19 cellular contexts compared by ENCODE assay signal in genomic region chr6:125948455-125948854, GRCh38.
"Had no signal": no experiment of that assay in that cellular context is flagged by ENCODE, and none has a peak within 500 bp of the region (broad histone marks: within the 10 kb centered on the region; RNA-seq: fewer than 3 reads in every experiment).

No MANE protein-coding gene starts in this region.

- H3K27ac ChIP-seq: psoas muscle had no signal

- H3K4me1 ChIP-seq: psoas muscle had no signal

- H3K27me3 Mint-ChIP-seq: activated CD4-positive, alpha-beta T cell treated with anti-CD3 and anti-CD28 coated beads, Interleukin-2, amount 10 ng/mL, durations not matched to agents 24 days and 14 days had no signal

- H3K27me3 ChIP-seq: upper lobe of left lung had no signal

- DNase-seq: activated B cell treated with CpG ODN at 0.5 μM for 24 hours; activated CD4-positive, alpha-beta T cell treated with anti-CD3 and anti-CD28 coated beads, Interleukin-2, amount 10 ng/mL, durations not matched to agents 24 days and 14 days; activated CD8-positive, alpha-beta memory T cell treated with anti-CD3 and anti-CD28 coated beads for 24 hours; activated naive CD4-positive, alpha-beta T cell treated with anti-CD3 and anti-CD28 coated beads for 36 hours; activated T-cell treated with anti-CD3 and anti-CD28 coated beads for 4 hours; caudate nucleus; cortex of kidney; effector memory CD4-positive, alpha-beta T cell; hippocampal formation; naive thymus-derived CD8-positive, alpha-beta T cell; nucleus accumbens; psoas muscle; stimulated activated CD4-positive, alpha-beta T cell treated with anti-CD3 and anti-CD28 coated beads, Interleukin-12 subunit alpha, Interleukin-12 subunit beta, amount 100 ng/mL, for 4 hours; stimulated activated naive CD4-positive, alpha-beta T cell treated with Interleukin-2 at 50 U/mL for 16 hours; T-helper 1 cell; upper lobe of left lung had no signal

- H3K4me1 Mint-ChIP-seq: activated B cell treated with CpG ODN at 0.5 μM for 24 hours; naive thymus-derived CD8-positive, alpha-beta T cell had no signal

- H3K36me3 Mint-ChIP-seq: naive thymus-derived CD8-positive, alpha-beta T cell had no signal

- H3K4me3 Mint-ChIP-seq: activated B cell treated with CpG ODN at 0.5 μM for 24 hours; activated CD4-positive, alpha-beta T cell treated with anti-CD3 and anti-CD28 coated beads, Interleukin-2, amount 10 ng/mL, durations not matched to agents 24 days and 14 days; activated naive CD4-positive, alpha-beta T cell treated with anti-CD3 and anti-CD28 coated beads for 36 hours; activated T-helper 17 cell treated with anti-CD3 and anti-CD28 coated beads, Interleukin-2, amount 50 U/mL, for 72 hours; naive thymus-derived CD8-positive, alpha-beta T cell had no signal

- H3K9me3 Mint-ChIP-seq: activated B cell treated with CpG ODN at 0.5 μM for 24 hours; activated CD4-positive, alpha-beta T cell treated with anti-CD3 and anti-CD28 coated beads, Interleukin-2, amount 10 ng/mL, durations not matched to agents 24 days and 14 days; activated naive CD4-positive, alpha-beta T cell treated with anti-CD3 and anti-CD28 coated beads for 36 hours; activated T-helper 17 cell treated with anti-CD3 and anti-CD28 coated beads, Interleukin-2, amount 50 U/mL, for 72 hours; naive thymus-derived CD8-positive, alpha-beta T cell had no signal

- ATAC-seq: activated T-helper 17 cell treated with anti-CD3 and anti-CD28 coated beads, Interleukin-2, amount 50 U/mL, for 72 hours; naive thymus-derived CD8-positive, alpha-beta T cell; psoas muscle; sciatic nerve had no signal

- H3K27ac Mint-ChIP-seq: activated B cell treated with CpG ODN at 0.5 μM for 24 hours; activated CD4-positive, alpha-beta T cell treated with anti-CD3 and anti-CD28 coated beads, Interleukin-2, amount 10 ng/mL, durations not matched to agents 24 days and 14 days; activated naive CD4-positive, alpha-beta T cell treated with anti-CD3 and anti-CD28 coated beads for 36 hours; activated T-helper 17 cell treated with anti-CD3 and anti-CD28 coated beads, Interleukin-2, amount 50 U/mL, for 72 hours had no signal

- H3K36me3 ChIP-seq: upper lobe of left lung had no signal

- H3K9me3 ChIP-seq: psoas muscle, upper lobe of left lung had no signal

- H3K4me3 ChIP-seq: lung, psoas muscle, upper lobe of left lung had no signal
